ENCODE assay signal across 9 cellular contexts in genomic region chr17:2174471-2175293, GRCh38.
DNase-seq lines count a peak whose midpoint lies in the region; ATAC-seq, FAIRE-seq and TF ChIP-seq lines count a peak whose summit lies in the region.
"Had no signal": no experiment of that assay in that cellular context is flagged by ENCODE, and none has a peak within 500 bp of the region (broad histone marks: within the 10 kb centered on the region; RNA-seq: fewer than 3 reads in every experiment).

No MANE protein-coding gene starts in this region.

- H2AFZ ChIP-seq in hepatocyte (no peak overlapping the region), smooth muscle cell (ENCODE audit: low read depth) (no peak overlapping the region)

- ATAC-seq in GM18870 (IDR thresholded peaks at IDR 0.05; ENCODE audit: unreplicated experiment): no peak
- no peak for ATAC-seq in GM18517 (IDR thresholded peaks at IDR 0.05; ENCODE audit: unreplicated experiment)

- intact Hi-C loops in ascending aorta (cut with DNase I): loop anchor here (5.0 kb wide), 1 partner anchor 67 kb away; no protein-coding TSS in a partner anchor

- H3K4me1 ChIP-seq in ascending aorta (peaks cover 32 to 75% of the 10 kb centered on the region in 2 donors), hepatocyte (ENCODE audit: insufficient read depth) (peaks cover 73% of the 10 kb centered on the region), smooth muscle cell (ENCODE audit: low read depth) (peaks cover 17% of the 10 kb centered on the region)

- H3K27me3 ChIP-seq in ascending aorta (no peaks in the 10 kb centered on the region), hepatocyte (no peaks in the 10 kb centered on the region), smooth muscle cell (ENCODE audit: low read depth) (no peaks in the 10 kb centered on the region)

- H3K4me3 ChIP-seq in ascending aorta: peak overlapping the region in 1 of 2 donors; percentile 5
- H3K4me3 ChIP-seq in hepatocyte: no peak overlapping the region
- H3K4me3 ChIP-seq in smooth muscle cell: no peak overlapping the region

- TF ChIP-seq CTCF in ascending aorta (IDR thresholded peaks at IDR 0.05): no peak
- no peak for TF ChIP-seq CTCF in hepatocyte (IDR thresholded peaks at IDR 0.05; ENCODE audit: poor library complexity)
- TF ChIP-seq CTCF in smooth muscle cell (IDR thresholded peaks at IDR 0.05; ENCODE audit: borderline replicate concordance, insufficient read depth, poor library complexity, severe bottlenecking): no peak

- peak; percentile 4 for FAIRE-seq in HTR-8/SVneo (lab: Jason Lieb, UNC)

- peak overlapping the region; percentile 64 for H3K4me2 ChIP-seq in hepatocyte
- peak overlapping the region; percentile 42 for H3K4me2 ChIP-seq in smooth muscle cell

- no peaks in the 10 kb centered on the region for H3K9me2 ChIP-seq in hepatocyte (replicated peaks; ENCODE audit: insufficient read depth)

- H3K9me3 ChIP-seq in ascending aorta: no peaks in the 10 kb centered on the region
- no peaks in the 10 kb centered on the region for H3K9me3 ChIP-seq in hepatocyte (ENCODE audit: low read depth)
- no peaks in the 10 kb centered on the region for H3K9me3 ChIP-seq in smooth muscle cell (replicated peaks; ENCODE audit: low read depth)

- 19% methylated on average over 24 of the region's 24 CpGs for WGBS in hepatocyte (ENCODE audit: low lambda C conversion rate, missing lambda C conversion rate)
- 38% methylated on average over 24 of the region's 24 CpGs for WGBS in smooth muscle cell (ENCODE audit: low lambda C conversion rate)

- peak overlapping the region; percentile 43 for H3K9ac ChIP-seq in smooth muscle cell (ENCODE audit: low read depth)

- peaks cover 0 to 12% of the 10 kb centered on the region in 2 donors for H3K36me3 ChIP-seq in ascending aorta
- no peaks in the 10 kb centered on the region for H3K36me3 ChIP-seq in hepatocyte (replicated peaks; ENCODE audit: insufficient read depth, low read depth)
- H3K36me3 ChIP-seq in smooth muscle cell (ENCODE audit: low read depth): no peaks in the 10 kb centered on the region

- H3F3A ChIP-seq in smooth muscle cell (ENCODE audit: low read depth): peaks cover 24% of the 10 kb centered on the region

- H3K79me2 ChIP-seq in hepatocyte (peaks cover 5% of the 10 kb centered on the region), smooth muscle cell (ENCODE audit: low read depth) (no peaks in the 10 kb centered on the region)

- H3K27ac ChIP-seq in ascending aorta (peak overlapping the region; percentile 82 to 84), hepatocyte (peak overlapping the region; percentile 90), smooth muscle cell (ENCODE audit: low read depth) (peak overlapping the region; percentile 99)

- H4K20me1 ChIP-seq in hepatocyte (ENCODE audit: insufficient read depth, poor library complexity, severe bottlenecking) (peaks cover 2% of the 10 kb centered on the region), smooth muscle cell (ENCODE audit: low read depth) (peaks cover 12% of the 10 kb centered on the region)

- DNase-seq in HTR-8/SVneo (ENCODE audit: insufficient read length, low spot score): peak; percentile 63
- peak in 1 of 2 donors; percentile 77 for DNase-seq in ascending aorta (ENCODE audit: low spot score in 2 of 2)
- peak; percentile 76 for DNase-seq in hepatocyte (ENCODE audit: low spot score)
- DNase-seq in smooth muscle cell (lab: John Stamatoyannopoulos, UW; ENCODE audit: unreplicated experiment): no peak
- DNase-seq in stimulated activated CD4-positive, alpha-beta T cell treated with anti-CD3 and anti-CD28 coated beads, Interleukin-2, amount 100 ng/mL, for 48 hours: no peak
- no peak for DNase-seq in NCI-H1694 treated with DMSO at 0.1 percent for 48 hours (lab: John Stamatoyannopoulos, UW)
- DNase-seq: stimulated activated CD4-positive, alpha-beta T cell treated with anti-CD3 and anti-CD28 coated beads, Interleukin-4, amount 100 ng/mL, for 24 hours had no signal

Comparison
In these comparisons a context has a peak if more than half of its experiments do, and no peak if none do; other contexts are left out.
1. DNase-seq: peak in HTR-8/SVneo (single experiment) and hepatocyte (single experiment); none in smooth muscle cell (single experiment), stimulated activated CD4-positive, alpha-beta T cell treated with anti-CD3 and anti-CD28 coated beads, Interleukin-2, amount 100 ng/mL, for 48 hours (0 of 2) and NCI-H1694 treated with DMSO at 0.1 percent for 48 hours (single experiment).
2. Peak in every context shown above with its lines, with median percentiles within 50 percentile points of each other: H3K27ac ChIP-seq.